In genomic region chr21:41425954-41426655, GRCh38 we compare ENCODE assay signal across 8 cellular contexts. TPM values are rescaled to one million over a fixed set of nuclear protein-coding genes. Genes with fewer than 3 reads are reported as not detected.
DNase-seq lines count a peak whose midpoint lies in the region; ATAC-seq, FAIRE-seq and TF ChIP-seq lines count a peak whose summit lies in the region.

Gene MX1 (plus strand): TSS chr21:41426239. CDS start chr21:41432071, 5,832 bp downstream.

- DNase-seq in AG08395 (ENCODE audit: low spot score) (peak; percentile 26), breast epithelium (ENCODE audit: low spot score in 2 of 2) (peak; percentile 60 to 82), kidney (peak; percentile 90), NCI-H345 treated with DMSO at 0.1 percent for 48 hours (lab: John Stamatoyannopoulos, UW; ENCODE audit: unreplicated experiment) (no peak)
- peak; percentile 74 to 80 (median 76) for DNase-seq in stimulated activated CD4-positive, alpha-beta T cell treated with anti-CD3 and anti-CD28 coated beads, Interleukin-12 subunit alpha, Interleukin-12 subunit beta, amount 100 ng/mL, for 48 hours (ENCODE audit: low read depth in 2 of 3, low spot score in 1 of 3)

- H3K4me3 ChIP-seq in breast epithelium (peak within 1 kb of the TSS; percentile 70 to 80 (median 74)), kidney (ENCODE audit: low read length in 2 of 2) (peak within 1 kb of the TSS; percentile 81 to 84)

- H3K27ac ChIP-seq in VCaP (peak within 1 kb of the TSS; percentile 42; the same call in 1 of the 2 replicates), breast epithelium (peak within 1 kb of the TSS; percentile 29 to 80), kidney (ENCODE audit: low read depth in 2 of 2, low read length in 2 of 2) (peak within 1 kb of the TSS; percentile 43 to 77)

- peak within 1 kb of the TSS; percentile 90 to 94 for H3K9ac ChIP-seq in kidney (ENCODE audit: low read length in 2 of 2)

- ATAC-seq in HG03442 (IDR thresholded peaks at IDR 0.05; ENCODE audit: unreplicated experiment) = peak; percentile 79

- no peaks in the 10 kb centered on the region for H3K27me3 ChIP-seq in breast epithelium

- peak; percentile 99 for TF ChIP-seq POLR2A in GM19099 (IDR thresholded peaks at IDR 0.05; ENCODE audit: extremely low read depth, insufficient read length, low read depth)
- TF ChIP-seq POLR2A in breast epithelium (IDR thresholded peaks at IDR 0.05) = peak; percentile 33

- no peaks in the 10 kb centered on the region for H3K4me1 ChIP-seq in breast epithelium
- H3K4me1 ChIP-seq in kidney (ENCODE audit: control insufficient read depth in 1 of 2, insufficient read depth in 1 of 2, low read depth in 1 of 2, low read length in 2 of 2) = peaks cover 4 to 12% of the 10 kb centered on the region in 2 donors

- intact Hi-C loops in breast epithelium (cut with DNase I; ENCODE audit: low total_unique reads) = no loop called here
- intact Hi-C loops in kidney (cut with DNase I) = no loop called here

- H3K36me3 ChIP-seq in breast epithelium (no peaks in the 10 kb centered on the region), kidney (ENCODE audit: control insufficient read depth in 1 of 2, insufficient read depth in 2 of 2, low read length in 2 of 2) (no peaks in the 10 kb centered on the region)

- H3K9me3 ChIP-seq in breast epithelium = no peaks in the 10 kb centered on the region
- H3K9me3 ChIP-seq in kidney (ENCODE audit: control insufficient read depth in 1 of 2, low read length in 2 of 2) = no peaks in the 10 kb centered on the region

- no peak for TF ChIP-seq CTCF in VCaP (conservative IDR thresholded peaks at IDR 0.05)
- no peak for TF ChIP-seq CTCF in breast epithelium (IDR thresholded peaks at IDR 0.05)
- no peak for TF ChIP-seq CTCF in kidney (IDR thresholded peaks at IDR 0.05; ENCODE audit: borderline replicate concordance, extremely low read depth, insufficient read depth)

- FAIRE-seq in kidney (lab: Jason Lieb, UNC) = no peak

RNA-seq across cellular contexts. Expression of gene MX1, which starts in this region (rescaled TPM):
- 10 to 100 TPM; 13.4 to 23.1 (median 21.8) TPM for total RNA-seq in breast epithelium
- total RNA-seq in kidney = 47.4 TPM
- 22.9 TPM for polyA plus RNA-seq in kidney (ENCODE audit: insufficient read depth, low read depth, low replicate concordance)
